Comparison of ENCODE assay signal across 23 cellular contexts in the genomic region with DNA sequence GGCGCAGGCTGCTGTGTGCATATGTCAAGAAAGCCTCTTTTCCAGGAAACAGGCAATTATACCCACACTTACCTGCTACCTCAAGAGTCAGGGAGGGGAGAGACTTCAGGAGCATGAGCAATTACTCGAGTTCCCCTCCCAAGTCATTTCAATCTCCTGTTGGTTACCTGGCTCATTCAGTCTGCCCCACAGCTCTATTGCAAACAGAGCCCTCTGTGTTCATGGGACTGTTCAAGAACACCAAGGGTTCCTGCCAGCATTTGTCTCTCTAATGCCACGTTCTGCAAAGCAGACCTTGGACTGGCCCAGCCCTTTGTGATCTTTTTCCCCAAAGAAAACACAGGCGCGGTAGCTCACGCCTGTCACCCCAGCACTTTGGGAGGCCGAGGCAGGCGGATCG.
"Had no signal": no experiment of that assay in that cellular context is flagged by ENCODE, and none has a peak within 500 bp of the region (broad histone marks: within the 10 kb centered on the region; RNA-seq: fewer than 3 reads in every experiment).

No MANE protein-coding gene starts in this region.

- H3K9me3 ChIP-seq: colonic mucosa, gastrocnemius medialis had no signal

- H3K27ac Mint-ChIP-seq: endodermal cell had no signal

- H3K4me3 Mint-ChIP-seq: dendritic cell treated with granulocyte-macrophage colony-stimulating factor and Interleukin-4, amounts not matched to agents 40 ng/mL and 50 ng/mL, for 4 days; effector memory CD8-positive, alpha-beta T cell; endodermal cell; memory B cell had no signal

- DNase-seq: colonic mucosa; cortex of kidney; effector CD8-positive, alpha-beta T cell; effector memory CD8-positive, alpha-beta T cell; endodermal cell; erythroblast; esophagus squamous epithelium; foreskin fibroblast; foreskin melanocyte; gastrocnemius medialis; glutamatergic neuron; heart right ventricle; hippocampal formation; left cardiac atrium; left ventricle myocardium inferior; mammary epithelial cell; mesendoderm; midbrain had no signal

- ATAC-seq: effector memory CD8-positive, alpha-beta T cell; esophagus mucosa; gastrocnemius medialis; heart right ventricle; left cardiac atrium had no signal

- H3K4me3 ChIP-seq: colonic mucosa, esophagus squamous epithelium, gastrocnemius medialis, heart right ventricle, left ventricle myocardium inferior, lung had no signal

- H3K27me3 Mint-ChIP-seq: dendritic cell treated with granulocyte-macrophage colony-stimulating factor and Interleukin-4, amounts not matched to agents 40 ng/mL and 50 ng/mL, for 4 days; effector memory CD8-positive, alpha-beta T cell; memory B cell had no signal

- H3K27me3 ChIP-seq: colonic mucosa, esophagus squamous epithelium, gastrocnemius medialis, heart right ventricle had no signal

- H3K4me1 Mint-ChIP-seq: endodermal cell had no signal

- H3K36me3 ChIP-seq: colonic mucosa had no signal

- H3K27ac ChIP-seq: colonic mucosa, epithelial cell of prostate, esophagus squamous epithelium, gastrocnemius medialis, heart right ventricle, left ventricle myocardium inferior had no signal

- H3K4me1 ChIP-seq: colonic mucosa, esophagus squamous epithelium, gastrocnemius medialis, heart right ventricle, left ventricle myocardium inferior had no signal
